Comparison of ENCODE assay signal across 22 cellular contexts in the genomic region with DNA sequence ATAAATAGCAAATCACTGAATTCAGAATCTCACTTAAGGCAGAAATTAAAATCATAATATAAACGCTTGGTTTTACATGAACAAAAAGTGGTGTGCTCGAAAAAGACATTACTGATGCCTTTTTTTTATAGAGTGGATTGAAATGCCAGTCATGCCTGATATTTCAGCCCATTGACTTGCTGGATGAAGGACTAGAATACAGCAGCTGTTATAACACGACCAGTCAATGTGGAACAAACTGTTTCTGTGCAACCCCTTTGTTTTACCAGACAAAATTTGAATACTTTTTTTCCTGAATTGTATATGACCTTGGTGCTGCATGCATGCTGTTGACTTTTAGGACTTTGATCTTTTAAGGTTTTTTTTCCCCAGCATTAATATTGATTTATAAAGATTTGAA.
"Had no signal": no experiment of that assay in that cellular context is flagged by ENCODE, and none has a peak within 500 bp of the region (broad histone marks: within the 10 kb centered on the region; RNA-seq: fewer than 3 reads in every experiment).

No MANE protein-coding gene starts in this region.

- H3K4me3 ChIP-seq: colonic mucosa, esophagus squamous epithelium, left lung, ovary, thyroid gland had no signal

- DNase-seq: activated CD4-positive, alpha-beta T cell treated with anti-CD3 and anti-CD28 coated beads, Interleukin-2, amount 50 U/mL, for 4 hours; activated CD8-positive, alpha-beta memory T cell treated with anti-CD3 and anti-CD28 coated beads for 24 hours; activated CD8-positive, alpha-beta memory T cell treated with anti-CD3 and anti-CD28 coated beads, Interleukin-2, amount 50 U/mL, for 4 hours; activated T-cell treated with anti-CD3 and anti-CD28 coated beads, Interleukin-2, amount 50 U/mL, for 24 hours; aorta; colonic mucosa; endodermal cell; esophagus squamous epithelium; left lung; midbrain; ovary; right cardiac atrium; stimulated activated CD4-positive, alpha-beta T cell treated with anti-CD3 and anti-CD28 coated beads, Interleukin-12 subunit alpha, Interleukin-12 subunit beta, amount 100 ng/mL, for 4 hours; stimulated activated CD4-positive, alpha-beta T cell treated with anti-CD3 and anti-CD28 coated beads, Interleukin-4, amount 100 ng/mL, for 4 hours; substantia nigra; T-helper 9 cell; thyroid gland had no signal

- ATAC-seq: activated naive CD4-positive, alpha-beta T cell treated with anti-CD3 and anti-CD28 coated beads, Interleukin-2, amount 50 U/mL, for 72 hours; activated T-helper 17 cell treated with anti-CD3 and anti-CD28 coated beads, Interleukin-2, amount 50 U/mL, for 72 hours; left lung; WTC11 had no signal

- H3K27me3 ChIP-seq: brain microvascular endothelial cell, colonic mucosa, esophagus squamous epithelium, left lung, neutrophil, ovary, thyroid gland had no signal

- H3K4me1 ChIP-seq: colonic mucosa, esophagus squamous epithelium, left lung, thyroid gland had no signal

- H3K36me3 ChIP-seq: colonic mucosa, ovary had no signal

- H3K9me3 ChIP-seq: colonic mucosa, esophagus squamous epithelium, left lung, neutrophil, ovary, thyroid gland had no signal

- H3K27ac ChIP-seq: brain microvascular endothelial cell, colonic mucosa, esophagus squamous epithelium, left lung, neutrophil, ovary, thyroid gland had no signal
